In the genomic region with DNA sequence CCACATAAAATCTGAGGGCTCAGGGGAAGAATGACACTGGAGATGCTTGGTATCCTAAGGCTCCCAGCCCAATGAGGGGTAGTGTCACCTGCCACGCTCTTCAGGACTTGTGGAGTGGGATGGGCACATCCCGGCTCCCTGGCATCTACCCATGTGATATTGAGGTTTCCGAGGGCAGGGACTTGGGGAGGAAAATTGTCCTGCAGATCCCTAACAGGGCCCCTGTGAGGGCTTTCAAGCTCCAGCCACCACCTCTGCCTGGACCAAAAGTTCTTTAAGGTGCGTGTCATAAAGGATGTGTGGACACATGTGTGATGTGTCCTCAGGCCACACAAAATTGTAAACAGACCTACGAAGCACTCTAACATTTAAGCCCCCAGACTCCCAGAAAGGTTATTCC, we compare ENCODE assay signal across 10 cellular contexts. TPM values are rescaled to one million over a fixed set of nuclear protein-coding genes. Genes with fewer than 3 reads are reported as not detected.
DNase-seq lines count a peak whose midpoint lies in the region; ATAC-seq lines count a peak whose summit lies in the region.
"Had no signal": no experiment of that assay in that cellular context is flagged by ENCODE, and none has a peak within 500 bp of the region (broad histone marks: within the 10 kb centered on the region; RNA-seq: fewer than 3 reads in every experiment).

No MANE protein-coding gene starts in this region.

- H3K9me3 ChIP-seq in CD4-positive, CD25-positive, alpha-beta regulatory T cell (ENCODE audit: control insufficient read depth in 2 of 2, low read length in 2 of 2), result no peaks in the 10 kb centered on the region
- no peaks in the 10 kb centered on the region for H3K9me3 ChIP-seq in CD4-positive, alpha-beta memory T cell (ENCODE audit: control insufficient read depth in 1 of 2, low read length in 2 of 2)
- H3K9me3 ChIP-seq in mononuclear cell (ENCODE audit: low read depth, low read length), result no peaks in the 10 kb centered on the region

- H3K4me1 Mint-ChIP-seq in CD4-positive, CD25-positive, alpha-beta regulatory T cell, result peaks cover 33 to 80% (median 61%) of the 10 kb centered on the region in 4 donors
- peaks cover 55 to 82% (median 65%) of the 10 kb centered on the region in 4 donors for H3K4me1 Mint-ChIP-seq in CD4-positive, alpha-beta memory T cell
- peaks cover 96% of the 10 kb centered on the region for H3K4me1 Mint-ChIP-seq in activated T-cell treated with anti-CD3 and anti-CD28 coated beads, Interleukin-2, amount 50 U/mL, for 72 hours (ENCODE audit: low read depth)

- intact Hi-C loops in CD4-positive, alpha-beta memory T cell (cut with micrococcal nuclease), result loop anchor here (2.0 to 5.0 kb wide), 2 partner anchors 21 to 136 kb away; a partner anchor contains a TSS

- CTCF ChIA-PET in CD4-positive, alpha-beta memory T cell (lab: Charles Lee; ENCODE audit: partially characterized antibody), result interaction anchor here (0.7 to 10.6 kb wide), 12 partner anchors 10 to 118 kb away, joined by 3 to 140 read pairs (median 8); no protein-coding TSS in a partner anchor

- no peaks in the 10 kb centered on the region for H3K27me3 ChIP-seq in CD4-positive, CD25-positive, alpha-beta regulatory T cell (ENCODE audit: control insufficient read depth, insufficient read depth, low read length)
- H3K27me3 ChIP-seq in CD4-positive, alpha-beta memory T cell (ENCODE audit: insufficient read depth, low read length), result no peaks in the 10 kb centered on the region
- peaks cover 3% of the 10 kb centered on the region for H3K27me3 ChIP-seq in mononuclear cell (ENCODE audit: insufficient read depth, low read length)
- no peaks in the 10 kb centered on the region for H3K27me3 ChIP-seq in H7 (ENCODE audit: control insufficient read depth, insufficient read depth, low read length)

- peak overlapping the region; percentile 97 for H3K4me3 ChIP-seq in CD4-positive, CD25-positive, alpha-beta regulatory T cell (ENCODE audit: low read depth, low read length)
- peak overlapping the region; percentile 30 to 68 for H3K4me3 ChIP-seq in CD4-positive, alpha-beta memory T cell (ENCODE audit: low read length in 2 of 2)
- H3K4me3 ChIP-seq in mononuclear cell (ENCODE audit: low read length) (peak overlapping the region; percentile 46), H7 (ENCODE audit: insufficient read depth, low read depth, low read length) (no peak overlapping the region)

- H3K4me1 ChIP-seq in CD4-positive, CD25-positive, alpha-beta regulatory T cell (ENCODE audit: control insufficient read depth, insufficient read depth, low read length, poor library complexity, severe bottlenecking), result peaks cover 64% of the 10 kb centered on the region
- H3K4me1 ChIP-seq in CD4-positive, alpha-beta memory T cell (ENCODE audit: insufficient read depth, low read length), result peaks cover 61% of the 10 kb centered on the region
- H3K4me1 ChIP-seq in mononuclear cell (ENCODE audit: insufficient read depth, low read length), result peaks cover 72% of the 10 kb centered on the region

- H3K9me3 Mint-ChIP-seq in CD4-positive, CD25-positive, alpha-beta regulatory T cell, result peaks cover 0 to 4% (median 0%) of the 10 kb centered on the region in 7 donors
- H3K9me3 Mint-ChIP-seq in CD4-positive, alpha-beta memory T cell, result peaks cover 0 to 6% (median 0%) of the 10 kb centered on the region in 8 donors
- H3K9me3 Mint-ChIP-seq in activated T-cell treated with anti-CD3 and anti-CD28 coated beads, Interleukin-2, amount 50 U/mL, for 72 hours, result no peaks in the 10 kb centered on the region

- H3K36me3 Mint-ChIP-seq in CD4-positive, CD25-positive, alpha-beta regulatory T cell, result peaks cover 4% of the 10 kb centered on the region
- H3K36me3 Mint-ChIP-seq in CD4-positive, alpha-beta memory T cell, result peaks cover 26 to 40% of the 10 kb centered on the region in 2 donors
- peaks cover 2 to 4% of the 10 kb centered on the region in 2 donors for H3K36me3 Mint-ChIP-seq in activated T-cell treated with anti-CD3 and anti-CD28 coated beads, Interleukin-2, amount 50 U/mL, for 72 hours (ENCODE audit: insufficient read depth in 2 of 2)
- H3K36me3 Mint-ChIP-seq: CD14-positive monocyte had no signal

- peak overlapping the region; percentile 97 to 99 (median 97) for H3K27ac Mint-ChIP-seq in CD4-positive, CD25-positive, alpha-beta regulatory T cell
- peak overlapping the region; percentile 99 to 100 (median 99) for H3K27ac Mint-ChIP-seq in CD4-positive, alpha-beta memory T cell
- H3K27ac Mint-ChIP-seq in activated T-cell treated with anti-CD3 and anti-CD28 coated beads, Interleukin-2, amount 50 U/mL, for 72 hours, result peak overlapping the region; percentile 100

- no peaks in the 10 kb centered on the region for H3K36me3 ChIP-seq in CD4-positive, CD25-positive, alpha-beta regulatory T cell (ENCODE audit: control insufficient read depth, insufficient read depth, low read length)
- H3K36me3 ChIP-seq in CD4-positive, alpha-beta memory T cell (ENCODE audit: insufficient read depth, low read length), result no peaks in the 10 kb centered on the region
- H3K36me3 ChIP-seq in H7 (replicated peaks; ENCODE audit: control insufficient read depth, insufficient read depth, low read length), result no peaks in the 10 kb centered on the region

- DNase-seq in CD4-positive, CD25-positive, alpha-beta regulatory T cell, result no peak
- DNase-seq in CD4-positive, alpha-beta memory T cell, result no peak
- DNase-seq in activated T-cell treated with anti-CD3 and anti-CD28 coated beads, Interleukin-2, amount 50 U/mL, for 72 hours, result no peak
- DNase-seq in HK-2 (ENCODE audit: unreplicated experiment) (no peak), H7 (no peak)

- no peak for ATAC-seq in CD4-positive, CD25-positive, alpha-beta regulatory T cell (ENCODE audit: low read depth in 2 of 2)
- no peak for ATAC-seq in activated T-cell treated with anti-CD3 and anti-CD28 coated beads, Interleukin-2, amount 50 U/mL, for 72 hours (replicated peaks in 1 of 2)
- ATAC-seq in HG03439 (IDR thresholded peaks at IDR 0.05; ENCODE audit: unreplicated experiment), result no peak
- ATAC-seq: esophagus mucosa had no signal

- peak overlapping the region; percentile 90 for H3K27ac ChIP-seq in CD4-positive, CD25-positive, alpha-beta regulatory T cell (ENCODE audit: insufficient read depth, low read length, poor library complexity, severe bottlenecking)
- peak overlapping the region; percentile 97 for H3K27ac ChIP-seq in CD4-positive, alpha-beta memory T cell (ENCODE audit: low read depth, low read length)

- POLR2A ChIA-PET in CD4-positive, alpha-beta memory T cell (lab: Charles Lee; ENCODE audit: partially characterized antibody), result interaction anchor here (0.7 to 11.9 kb wide), 14 partner anchors 8 to 737 kb away, joined by 3 to 270 read pairs (median 18); no protein-coding TSS in a partner anchor

- peak overlapping the region; percentile 93 to 97 (median 95) for H3K4me3 Mint-ChIP-seq in CD4-positive, CD25-positive, alpha-beta regulatory T cell
- H3K4me3 Mint-ChIP-seq in CD4-positive, alpha-beta memory T cell, result peak overlapping the region; percentile 94 to 98 (median 96)
- peak overlapping the region; percentile 88 to 92 for H3K4me3 Mint-ChIP-seq in activated T-cell treated with anti-CD3 and anti-CD28 coated beads, Interleukin-2, amount 50 U/mL, for 72 hours

- H3K27me3 Mint-ChIP-seq in CD4-positive, CD25-positive, alpha-beta regulatory T cell, result peaks cover 6% of the 10 kb centered on the region
- peaks cover 0 to 3% of the 10 kb centered on the region in 2 donors for H3K27me3 Mint-ChIP-seq in CD4-positive, alpha-beta memory T cell
- H3K27me3 Mint-ChIP-seq in activated T-cell treated with anti-CD3 and anti-CD28 coated beads, Interleukin-2, amount 50 U/mL, for 72 hours (ENCODE audit: low read depth), result no peaks in the 10 kb centered on the region

RNA-seq across cellular contexts. Expression of a gene that starts 2.5 kb away (rescaled TPM):
- total RNA-seq in CD4-positive, CD25-positive, alpha-beta regulatory T cell, result 33.2 TPM
- 10 to 100 TPM in 3 of 4 donors, 1 to 10 TPM in 1; 9.3 to 20.9 (median 15.9) TPM for polyA plus RNA-seq in CD4-positive, CD25-positive, alpha-beta regulatory T cell
- total RNA-seq in CD4-positive, alpha-beta memory T cell, result 10 to 100 TPM; 85.2 to 90.2 TPM
- 100 to 1,000 TPM in 1 of 2 donors, 10 to 100 TPM in 1; 78.9 to 105 TPM for polyA plus RNA-seq in CD4-positive, alpha-beta memory T cell
- total RNA-seq in activated T-cell treated with anti-CD3 and anti-CD28 coated beads, Interleukin-2, amount 50 U/mL, for 72 hours, result 10 to 100 TPM in 1 of 2 donors, 1 to 10 TPM in 1; 9.7 to 13.9 TPM
- 28.5 TPM for total RNA-seq in mononuclear cell
- not detected in 2 replicates for total RNA-seq in H7 (2014; rRNA removed; shearing (Covaris generic))
- total RNA-seq: chondrocyte had no signal

Comparison
In these comparisons a context has a peak if more than half of its experiments do, and no peak if none do; other contexts are left out.
1. RNA of a gene that starts 2.5 kb away (total RNA-seq): 85.2 to 90.2 TPM in CD4-positive, alpha-beta memory T cell, 33.2 TPM in CD4-positive, CD25-positive, alpha-beta regulatory T cell (single experiment), 28.5 TPM in mononuclear cell (single experiment) and 9.7 to 13.9 TPM in activated T-cell treated with anti-CD3 and anti-CD28 coated beads, Interleukin-2, amount 50 U/mL, for 72 hours; not detected in H7; every median in the first group is over 10 times any median in the second.
2. Peak in every context shown above with its lines, with median percentiles within 50 percentile points of each other: H3K27ac Mint-ChIP-seq and H3K4me3 Mint-ChIP-seq.